Comparison of ENCODE assay signal across 17 cellular contexts in the genomic region with DNA sequence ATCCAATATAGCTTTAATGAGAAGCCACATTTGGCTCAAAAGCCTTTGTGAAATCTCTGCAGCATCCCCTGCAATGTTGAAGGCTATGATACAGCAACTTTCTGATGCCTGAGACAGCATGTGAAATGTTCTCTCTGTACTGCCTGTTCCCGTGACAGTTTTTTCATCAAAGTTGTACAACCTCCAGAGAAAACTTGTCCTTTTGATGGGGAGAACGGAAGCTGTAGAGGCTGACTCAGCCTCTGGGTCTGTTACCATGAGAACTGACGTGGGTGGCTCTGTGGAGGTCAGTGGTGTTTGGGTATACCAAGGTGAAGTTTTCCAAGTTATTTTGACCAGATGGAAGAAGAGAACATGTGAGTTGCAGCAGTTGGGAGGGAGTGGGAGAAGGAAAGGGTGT. TPM values are rescaled to one million over a fixed set of nuclear protein-coding genes. Genes with fewer than 3 reads are reported as not detected.
DNase-seq lines count a peak whose midpoint lies in the region; ATAC-seq and TF ChIP-seq lines count a peak whose summit lies in the region.
"Had no signal": no experiment of that assay in that cellular context is flagged by ENCODE, and none has a peak within 500 bp of the region (broad histone marks: within the 10 kb centered on the region; RNA-seq: fewer than 3 reads in every experiment).

No MANE protein-coding gene starts in this region.

- H3K27ac Mint-ChIP-seq in stimulated activated effector memory CD8-positive, alpha-beta T cell treated with anti-CD3 and anti-CD28 coated beads, Interleukin-12 subunit alpha, Interleukin-12 subunit beta, amount 100 ng/mL, for 72 hours = no peak overlapping the region
- H3K27ac Mint-ChIP-seq: activated CD8-positive, alpha-beta T cell treated with anti-CD3 and anti-CD28 coated beads, Interleukin-2, amount 10 ng/mL, durations not matched to agents 7 days and 5 days; nephron had no signal

- in situ Hi-C loops in astrocyte of the spinal cord (cut with HindIII; ENCODE audit: low sequenced_read_pairs) = no loop called here

- no peaks in the 10 kb centered on the region for H3K36me3 ChIP-seq in H7 (replicated peaks; ENCODE audit: control insufficient read depth, insufficient read depth, low read length)

- H3K4me3 Mint-ChIP-seq in stimulated activated effector memory CD8-positive, alpha-beta T cell treated with anti-CD3 and anti-CD28 coated beads, Interleukin-12 subunit alpha, Interleukin-12 subunit beta, amount 100 ng/mL, for 72 hours = no peak overlapping the region
- H3K4me3 Mint-ChIP-seq: activated CD8-positive, alpha-beta T cell treated with anti-CD3 and anti-CD28 coated beads, Interleukin-2, amount 10 ng/mL, durations not matched to agents 7 days and 5 days; CD4-positive, CD25-positive, alpha-beta regulatory T cell; nephron had no signal

- no peak overlapping the region for H3K4me3 ChIP-seq in astrocyte of the spinal cord (ENCODE audit: low read depth, low read length)
- no peak overlapping the region for H3K4me3 ChIP-seq in H7 (ENCODE audit: insufficient read depth, low read depth, low read length)
- H3K4me3 ChIP-seq in coronary artery = no peak overlapping the region
- H3K4me3 ChIP-seq: SK-N-MC had no signal

- no peak overlapping the region for H3K27ac ChIP-seq in coronary artery
- H3K27ac ChIP-seq: SK-N-MC had no signal

- TF ChIP-seq CTCF in astrocyte of the spinal cord (IDR thresholded peaks at IDR 0.05; ENCODE audit: low read depth, low read length) (no peak), omental fat pad (IDR thresholded peaks at IDR 0.05) (no peak), coronary artery (IDR thresholded peaks at IDR 0.05) (no peak)

- H3K27me3 ChIP-seq in H7 (ENCODE audit: control insufficient read depth, insufficient read depth, low read length) = no peaks in the 10 kb centered on the region

- peak; percentile 46 for DNase-seq in A172 (ENCODE audit: low spot score)
- peak; percentile 40 for DNase-seq in ELR (ENCODE audit: low read depth)
- DNase-seq in astrocyte of the spinal cord (ENCODE audit: low read depth, low spot score) = peak; percentile 80
- peak; percentile 95 for DNase-seq in iris pigment epithelial cell (ENCODE audit: low read depth)
- DNase-seq in H7 = no peak
- DNase-seq in stimulated activated effector memory CD8-positive, alpha-beta T cell treated with anti-CD3 and anti-CD28 coated beads, Interleukin-12 subunit alpha, Interleukin-12 subunit beta, amount 100 ng/mL, for 72 hours (ENCODE audit: low spot score in 2 of 2) = no peak
- DNase-seq in omental fat pad (ENCODE audit: low spot score) = no peak
- DNase-seq in coronary artery (ENCODE audit: low spot score) = no peak
- DNase-seq: activated CD8-positive, alpha-beta T cell treated with anti-CD3 and anti-CD28 coated beads, Interleukin-2, amount 10 ng/mL, durations not matched to agents 7 days and 5 days; kidney; MM.1S; NCI-H524 treated with DMSO at 0.1 percent for 48 hours; stimulated activated naive CD8-positive, alpha-beta T cell treated with anti-CD3 and anti-CD28 coated beads, Interleukin-15, Interleukin-2, amounts not matched to agents 100 U/mL and 50 U/mL, for 24 hours had no signal

- H3K4me1 Mint-ChIP-seq in stimulated activated effector memory CD8-positive, alpha-beta T cell treated with anti-CD3 and anti-CD28 coated beads, Interleukin-12 subunit alpha, Interleukin-12 subunit beta, amount 100 ng/mL, for 72 hours = peaks cover 7% of the 10 kb centered on the region
- H3K4me1 Mint-ChIP-seq: nephron had no signal

- no peaks in the 10 kb centered on the region for H3K9me3 Mint-ChIP-seq in stimulated activated effector memory CD8-positive, alpha-beta T cell treated with anti-CD3 and anti-CD28 coated beads, Interleukin-12 subunit alpha, Interleukin-12 subunit beta, amount 100 ng/mL, for 72 hours
- H3K9me3 Mint-ChIP-seq: nephron had no signal

- no peaks in the 10 kb centered on the region for H3K36me3 Mint-ChIP-seq in stimulated activated effector memory CD8-positive, alpha-beta T cell treated with anti-CD3 and anti-CD28 coated beads, Interleukin-12 subunit alpha, Interleukin-12 subunit beta, amount 100 ng/mL, for 72 hours
- H3K36me3 Mint-ChIP-seq: CD4-positive, CD25-positive, alpha-beta regulatory T cell had no signal

- ATAC-seq in stimulated activated effector memory CD8-positive, alpha-beta T cell treated with anti-CD3 and anti-CD28 coated beads, Interleukin-12 subunit alpha, Interleukin-12 subunit beta, amount 100 ng/mL, for 72 hours = no peak
- no peak for ATAC-seq in omental fat pad (ENCODE audit: low FRiP score)
- ATAC-seq: activated CD8-positive, alpha-beta T cell treated with anti-CD3 and anti-CD28 coated beads, Interleukin-2, amount 10 ng/mL, durations not matched to agents 7 days and 5 days; HCT116; stimulated activated naive CD8-positive, alpha-beta T cell treated with anti-CD3 and anti-CD28 coated beads, Interleukin-15, Interleukin-2, amounts not matched to agents 100 U/mL and 50 U/mL, for 24 hours had no signal

RNA-seq across cellular contexts. Expression of a gene that starts 17.0 kb away (rescaled TPM):
- total RNA-seq in A172 (2014; rRNA removed; shearing (Covaris generic)) = 7.5 and 14.4 TPM in 2 replicates
- total RNA-seq in H7 (2014; rRNA removed; shearing (Covaris generic)) = 3.9 and 4.6 TPM in 2 replicates
- 1 to 10 TPM in 3 of 4 donors, under 1 TPM in 1; 0.37 to 4.7 (median 1.8) TPM for total RNA-seq in omental fat pad

RNA-seq across cellular contexts. Expression of a gene that starts 50.4 kb away (rescaled TPM):
- total RNA-seq in A172 (2014; rRNA removed; shearing (Covaris generic)) = 16.5 and 38.0 TPM in 2 replicates
- total RNA-seq in H7 (2014; rRNA removed; shearing (Covaris generic)) = 22.8 and 37.0 TPM in 2 replicates
- 10 to 100 TPM in 3 of 4 donors, 1 to 10 TPM in 1; 4.2 to 12.9 (median 10.7) TPM for total RNA-seq in omental fat pad

Comparison
In these comparisons a context has a peak if more than half of its experiments do, and no peak if none do; other contexts are left out.
1. DNase-seq: peak in A172 (single experiment), ELR (single experiment), astrocyte of the spinal cord (single experiment) and iris pigment epithelial cell (single experiment); none in H7 (single experiment), stimulated activated effector memory CD8-positive, alpha-beta T cell treated with anti-CD3 and anti-CD28 coated beads, Interleukin-12 subunit alpha, Interleukin-12 subunit beta, amount 100 ng/mL, for 72 hours (0 of 2), omental fat pad (single experiment) and coronary artery (single experiment).